ENCODE assay signal across 8 cellular contexts in the genomic region with DNA sequence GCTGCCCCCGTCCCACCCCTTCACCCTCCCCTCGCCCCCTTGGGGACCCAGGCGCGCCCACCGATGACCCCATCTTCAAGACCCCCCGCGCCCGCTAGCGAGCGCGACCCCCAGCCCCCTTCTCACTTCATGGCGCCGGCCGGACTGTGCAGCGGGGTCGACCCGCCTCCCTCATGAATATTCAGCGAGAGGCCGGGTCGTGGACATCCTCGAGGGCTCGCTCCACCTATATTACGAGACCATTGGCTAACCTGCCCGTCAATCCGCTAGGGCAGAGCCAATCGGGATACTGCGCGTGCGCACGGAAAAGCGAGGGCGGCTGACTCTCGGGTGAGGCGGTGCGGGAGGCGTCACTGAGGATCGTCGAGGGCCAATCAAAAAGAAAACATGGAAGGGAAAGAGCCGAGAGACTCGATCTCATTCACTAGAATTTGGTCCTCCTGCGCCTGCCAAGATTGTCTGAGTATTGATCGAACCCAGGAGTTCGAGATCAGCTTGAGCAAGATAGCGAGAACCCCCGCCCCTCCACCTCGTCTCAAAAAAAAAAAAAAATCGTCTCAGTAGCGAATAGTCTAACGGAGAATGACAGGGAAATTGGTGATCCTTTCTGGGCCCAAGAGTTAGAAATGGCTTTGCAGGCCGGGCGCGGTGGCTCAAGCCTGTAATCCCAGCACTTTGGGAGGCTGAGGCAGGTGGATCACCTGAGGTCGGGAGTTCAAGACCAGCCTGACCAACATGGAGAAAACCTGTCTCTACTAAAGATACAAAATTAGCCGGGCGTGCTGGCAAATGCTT. TPM values are rescaled to one million over a fixed set of nuclear protein-coding genes. Genes with fewer than 3 reads are reported as not detected.
DNase-seq lines count a peak whose midpoint lies in the region; TF ChIP-seq lines count a peak whose summit lies in the region.

A gene (minus strand): TSS at position 164 of the 795 bp plus-strand sequence. CDS start 33 bp downstream, at position 131.

- WGBS in H9 (ENCODE audit: extremely low coverage, insufficient read length, low lambda C conversion rate) = no CpG with 5 or more reads among the region's 55 CpGs
- 3 to 10% (median 4%) methylated on average over 16 to 55 of the region's 55 CpGs for WGBS in stomach, 5 donors

- no peaks in the 10 kb centered on the region for H3K27me3 ChIP-seq in H9 (ENCODE audit: insufficient read depth, low read length)
- H3K27me3 ChIP-seq in MM.1S (replicated peaks; ENCODE audit: insufficient read depth, low read length) = no peaks in the 10 kb centered on the region
- H3K27me3 ChIP-seq in neural cell (ENCODE audit: insufficient read depth, low read depth, low read length) = no peaks in the 10 kb centered on the region
- no peaks in the 10 kb centered on the region for H3K27me3 ChIP-seq in stomach

- no peak for TF ChIP-seq POLR2A in stomach (IDR thresholded peaks at IDR 0.05)

- H2BK12ac ChIP-seq in H9 (ENCODE audit: insufficient read length, low read depth, low read length) = no peak within 1 kb of the TSS

- peak within 1 kb of the TSS; percentile 98 to 99 (median 99); a peak in 6 of 7 replicates for H3K27ac Mint-ChIP-seq in H9

- no peak within 1 kb of the TSS for H3K23ac ChIP-seq in H9 (ENCODE audit: insufficient read length, low read depth, low read length)

- no peak within 1 kb of the TSS for H2BK120ac ChIP-seq in H9 (ENCODE audit: low read depth, low read length, poor library complexity, severe bottlenecking)

- H3K79me2 ChIP-seq in H9 (ENCODE audit: insufficient read depth, low read length) = no peaks in the 10 kb centered on the region; the same call in 1 of the 2 replicates
- no peaks in the 10 kb centered on the region for H3K79me2 ChIP-seq in MM.1S (ENCODE audit: low read length)
- peaks cover 8% of the 10 kb centered on the region for H3K79me2 ChIP-seq in neural cell (replicated peaks; ENCODE audit: insufficient read depth, low read length)

- H4K20me1 ChIP-seq in H9 (ENCODE audit: control insufficient read depth, insufficient read depth, insufficient read length) (no peaks in the 10 kb centered on the region), MM.1S (ENCODE audit: insufficient read depth, low read length) (no peaks in the 10 kb centered on the region), neural cell (ENCODE audit: insufficient read depth) (no peaks in the 10 kb centered on the region)

- no peak within 1 kb of the TSS for H2BK20ac ChIP-seq in H9 (ENCODE audit: low read depth, low read length, poor library complexity, severe bottlenecking)

- peaks cover 4% of the 10 kb centered on the region; the same call in 1 of the 2 replicates for H3K4me1 ChIP-seq in H9 (ENCODE audit: insufficient read depth, low read length)
- H3K4me1 ChIP-seq in MM.1S (ENCODE audit: low read length) = no peaks in the 10 kb centered on the region
- peaks cover 6 to 23% (median 17%) of the 10 kb centered on the region in 4 donors for H3K4me1 ChIP-seq in stomach

- no peak within 1 kb of the TSS for H4K91ac ChIP-seq in H9 (ENCODE audit: insufficient read length, low read depth, low read length)

- peak within 1 kb of the TSS; percentile 69 for H3K9ac ChIP-seq in H9 (ENCODE audit: extremely low read depth, insufficient read length, low read length)
- H3K9ac ChIP-seq in MM.1S (ENCODE audit: low read length) = peak within 1 kb of the TSS; percentile 53; the same call in 1 of the 2 replicates
- peak within 1 kb of the TSS; percentile 81 for H3K9ac ChIP-seq in neural cell (ENCODE audit: low read length)

- H3K27me3 Mint-ChIP-seq in H9 (ENCODE audit: low read depth) = no peaks in the 10 kb centered on the region

- no peak within 1 kb of the TSS for H3K4ac ChIP-seq in H9 (ENCODE audit: low read depth, low read length)

- no peak within 1 kb of the TSS for H3K27ac ChIP-seq in H9 (ENCODE audit: insufficient read length, low read depth, low read length)
- peak within 1 kb of the TSS; percentile 74 for H3K27ac ChIP-seq in MM.1S (ENCODE audit: low read length)
- H3K27ac ChIP-seq in neural cell (ENCODE audit: low read length) = peak within 1 kb of the TSS; percentile 92
- H3K27ac ChIP-seq in stomach = peak within 1 kb of the TSS in 4 of 5 donors; percentile 51 to 84 (median 82)

- no peaks in the 10 kb centered on the region for H3K9me3 Mint-ChIP-seq in H9

- no peaks in the 10 kb centered on the region for H3K23me2 ChIP-seq in H9 (ENCODE audit: insufficient read length, low read depth, low read length, poor library complexity, severe bottlenecking)

- H2AFZ ChIP-seq in H9 (ENCODE audit: low read length) = no peak within 1 kb of the TSS
- H2AFZ ChIP-seq in MM.1S (ENCODE audit: low read length) = peak within 1 kb of the TSS; percentile 91
- H2AFZ ChIP-seq in neural cell (ENCODE audit: low read depth, low read length) = peak within 1 kb of the TSS; percentile 84

- no peak within 1 kb of the TSS for H4K8ac ChIP-seq in H9 (replicated peaks; ENCODE audit: insufficient read length, low read depth, low read length)

- TF ChIP-seq RAD21 in neural cell (conservative IDR thresholded peaks at IDR 0.05) = no peak

- H3K18ac ChIP-seq in H9 (ENCODE audit: insufficient read length, low read depth, low read length) = peak within 1 kb of the TSS; percentile 72

- H3K4me3 Mint-ChIP-seq in H9 = peak within 1 kb of the TSS; percentile 79 to 88

- H2BK15ac ChIP-seq in H9 (ENCODE audit: low read depth, low read length) = no peak within 1 kb of the TSS

- H4K5ac ChIP-seq in H9 (ENCODE audit: insufficient read length, low read depth, low read length) = no peak within 1 kb of the TSS

- no peak for TF ChIP-seq CTCF in H9 (conservative IDR thresholded peaks at IDR 0.05)
- TF ChIP-seq CTCF in MM.1S (IDR thresholded peaks at IDR 0.05; ENCODE audit: low read length) = no peak
- no peak for TF ChIP-seq CTCF in fibroblast of villous mesenchyme (IDR thresholded peaks at IDR 0.05; ENCODE audit: insufficient read depth, low read depth, low read length)
- TF ChIP-seq CTCF in neural cell (IDR thresholded peaks at IDR 0.05; ENCODE audit: poor library complexity, severe bottlenecking) = no peak
- TF ChIP-seq CTCF in stomach (IDR thresholded peaks at IDR 0.05) = no peak

- intact Hi-C loops in stomach (cut with DNase I; ENCODE audit: low total_unique reads) = no loop called here

- peak within 1 kb of the TSS; percentile 44 for H3K4me2 ChIP-seq in H9 (ENCODE audit: insufficient read depth, insufficient read length, low read length)
- peak within 1 kb of the TSS; percentile 95 for H3K4me2 ChIP-seq in MM.1S (ENCODE audit: low read depth, low read length)
- H3K4me2 ChIP-seq in neural cell (ENCODE audit: low read length) = peak within 1 kb of the TSS; percentile 78

- H2AK5ac ChIP-seq in H9 (ENCODE audit: insufficient read length, low read length) = no peak within 1 kb of the TSS

- H3K9me2 ChIP-seq in MM.1S (replicated peaks; ENCODE audit: insufficient read depth, low read length) (no peaks in the 10 kb centered on the region), neural cell (ENCODE audit: insufficient read depth, low read length) (no peaks in the 10 kb centered on the region)

- peak within 1 kb of the TSS; percentile 84 for H3K4me3 ChIP-seq in MM.1S (ENCODE audit: low read length)
- peak within 1 kb of the TSS; percentile 86 for H3K4me3 ChIP-seq in fibroblast of villous mesenchyme (ENCODE audit: low read depth, low read length)
- peak within 1 kb of the TSS; percentile 97 for H3K4me3 ChIP-seq in neural cell (ENCODE audit: low read length)
- peak within 1 kb of the TSS; percentile 66 to 99 (median 97) for H3K4me3 ChIP-seq in stomach

- DNase-seq in ELR (ENCODE audit: low read depth) = peak; percentile 99
- peak; percentile 99 for DNase-seq in H9
- peak; percentile 99 for DNase-seq in MM.1S
- DNase-seq in SIG-M5 (lab: John Stamatoyannopoulos, UW) = peak; percentile 65
- DNase-seq in activated gamma-delta T cell (lab: John Stamatoyannopoulos, UW) = peak; percentile 90
- peak; percentile 99 for DNase-seq in fibroblast of villous mesenchyme (ENCODE audit: low read depth)
- DNase-seq in stomach = peak; percentile 100

- no peaks in the 10 kb centered on the region for H3K9me3 ChIP-seq in H9 (ENCODE audit: control insufficient read depth, low read depth, low read length)
- no peaks in the 10 kb centered on the region for H3K9me3 ChIP-seq in MM.1S (replicated peaks; ENCODE audit: insufficient read depth, low read length)
- no peaks in the 10 kb centered on the region for H3K9me3 ChIP-seq in neural cell (ENCODE audit: low read length)
- no peaks in the 10 kb centered on the region for H3K9me3 ChIP-seq in stomach

- H3K36me3 ChIP-seq in MM.1S (replicated peaks; ENCODE audit: insufficient read depth, low read length) = no peaks in the 10 kb centered on the region
- no peaks in the 10 kb centered on the region for H3K36me3 ChIP-seq in neural cell (ENCODE audit: insufficient read depth, low read length)
- peaks cover 0 to 7% (median 2%) of the 10 kb centered on the region in 4 donors for H3K36me3 ChIP-seq in stomach

- H3K4me1 Mint-ChIP-seq in H9 = peaks cover 7 to 23% of the 10 kb centered on the region in 2 experiments

- TF ChIP-seq EP300 in neural cell (conservative IDR thresholded peaks at IDR 0.05; ENCODE audit: poor library complexity, severe bottlenecking) = no peak
- TF ChIP-seq EP300 in stomach (IDR thresholded peaks at IDR 0.05) = no peak

- H3T11ph ChIP-seq in H9 (ENCODE audit: low read length) = no peak within 1 kb of the TSS

- H3K36me3 Mint-ChIP-seq in H9 (ENCODE audit: insufficient read depth in 1 of 3, low read depth in 3 of 3) = peaks cover 16 to 20% (median 19%) of the 10 kb centered on the region in 3 experiments; a peak in 6 of 7 replicates

- H3K79me1 ChIP-seq in H9 (ENCODE audit: insufficient read depth, low read depth, low read length, poor library complexity, severe bottlenecking) = peaks cover 3% of the 10 kb centered on the region

- no peak within 1 kb of the TSS for H3K56ac ChIP-seq in H9 (ENCODE audit: insufficient read length, low read depth, low read length)

- H3F3A ChIP-seq in MM.1S (ENCODE audit: insufficient read depth, low read length) (peaks cover 11% of the 10 kb centered on the region; the same call in 1 of the 2 replicates), neural cell (ENCODE audit: insufficient read depth, low read length, poor library complexity, severe bottlenecking) (no peaks in the 10 kb centered on the region)

- H2BK5ac ChIP-seq in H9 (ENCODE audit: insufficient read length, low read length) = no peak within 1 kb of the TSS

- no peak within 1 kb of the TSS; the same call in 1 of the 2 replicates for H3K14ac ChIP-seq in H9 (ENCODE audit: insufficient read depth, low read length)

TF ChIP-seq in neural cell, 6 proteins besides CTCF, POLR2A, EP300 and RAD21 (continues in another document):
- peak; percentile 30 for TF ChIP-seq SMC3 (conservative IDR thresholded peaks at IDR 0.05; ENCODE audit: poor library complexity)
- TF ChIP-seq POLR2AphosphoS5 (IDR thresholded peaks at IDR 0.05) = peak; percentile 74

RNA-seq across cellular contexts. Expression of the gene that starts here (rescaled TPM):
- total RNA-seq in H9 (2021) (94.4 and 98.7 TPM in 2 replicates), fibroblast of villous mesenchyme (53.5 and 73.0 TPM in 2 replicates), stomach (10 to 100 TPM in 3 of 5 donors, 1 to 10 TPM in 2; 5.3 to 77.3 (median 12.0) TPM)
- polyA plus RNA-seq in neural cell (28.8 and 39.0 TPM in 2 replicates), stomach (10 to 100 TPM in 1 of 3 donors, 1 to 10 TPM in 2; 6.2 to 10.5 (median 6.9) TPM)
- polyA minus RNA-seq in neural cell = 31.6 and 39.0 TPM in 2 replicates

Comparison
In these comparisons a context has a peak if more than half of its experiments do, and no peak if none do; other contexts are left out.
1. H3K4me2 ChIP-seq: peak in every context shown above with its lines; median percentile 95 in MM.1S; 78 in neural cell; 44 in H9.